Comparison of ENCODE assay signal across 1 cellular context in genomic region chr14:52922656-52923055, GRCh38.
TF ChIP-seq lines count a peak whose summit lies in the region.

No MANE protein-coding gene starts in this region.

TF ChIP-seq in IMR-90, 13 proteins besides CTCF, POLR2A, EP300 and RAD21 (continued from another document):
- TF ChIP-seq RFX5 (IDR thresholded peaks at IDR 0.05; ENCODE audit: low read depth, low read length) = no peak
- no peak for TF ChIP-seq FOS (IDR thresholded peaks at IDR 0.05; ENCODE audit: low read depth, low read length)
- no peak for TF ChIP-seq SMC3 (IDR thresholded peaks at IDR 0.05; ENCODE audit: low read depth, low read length)
- TF ChIP-seq MXI1 (IDR thresholded peaks at IDR 0.05; ENCODE audit: borderline replicate concordance, low read depth, low read length) = no peak
- no peak for TF ChIP-seq USF2 (IDR thresholded peaks at IDR 0.05; ENCODE audit: low read depth, low read length)
- TF ChIP-seq BHLHE40 (IDR thresholded peaks at IDR 0.05; ENCODE audit: low read depth, low read length) = no peak
- TF ChIP-seq MAFK (IDR thresholded peaks at IDR 0.05; ENCODE audit: low read depth, low read length) = no peak
- TF ChIP-seq CEBPB (IDR thresholded peaks at IDR 0.05; ENCODE audit: low read depth, low read length) = no peak
- TF ChIP-seq ELK1 (IDR thresholded peaks at IDR 0.05; ENCODE audit: borderline replicate concordance, low read depth, low read length) = no peak
- no peak for TF ChIP-seq CHD1 (IDR thresholded peaks at IDR 0.05; ENCODE audit: low read depth, low read length)
TF ChIP-seq in IMR-90: peak in this region for 0.
